Comparison of ENCODE assay signal across 17 cellular contexts in the genomic region with DNA sequence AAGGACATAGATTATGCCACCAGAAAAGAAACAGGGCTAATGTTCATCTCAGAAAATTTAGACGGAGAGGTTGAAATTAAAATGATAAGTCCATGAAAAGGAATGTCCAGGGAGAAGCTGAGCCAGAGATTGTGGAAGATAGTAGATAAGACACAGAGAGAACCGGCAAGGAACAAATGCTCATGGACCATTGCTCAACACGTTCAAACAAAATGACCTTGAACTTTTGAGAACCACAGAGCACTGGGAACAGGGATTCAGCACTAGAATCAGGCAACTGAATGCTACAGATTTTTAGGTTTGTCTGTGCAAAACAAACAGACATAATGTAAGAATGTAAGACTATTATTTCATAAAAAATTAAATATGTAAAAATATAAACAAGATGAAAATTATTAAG.
DNase-seq lines count a peak whose midpoint lies in the region; TF ChIP-seq lines count a peak whose summit lies in the region.
"Had no signal": no experiment of that assay in that cellular context is flagged by ENCODE, and none has a peak within 500 bp of the region (broad histone marks: within the 10 kb centered on the region; RNA-seq: fewer than 3 reads in every experiment).

No MANE protein-coding gene starts in this region.

- H4K12ac ChIP-seq in trophoblast cell (ENCODE audit: low read depth, low read length), result no peak overlapping the region

- H2AFZ ChIP-seq in trophoblast cell (ENCODE audit: insufficient read depth, low read length, poor library complexity), result no peak overlapping the region

- no peak for TF ChIP-seq POLR2A in esophagus squamous epithelium (IDR thresholded peaks at IDR 0.05)

- H2BK120ac ChIP-seq in trophoblast cell (ENCODE audit: insufficient read depth, low read length, poor library complexity), result no peak overlapping the region

- no peaks in the 10 kb centered on the region for H3K9me3 ChIP-seq in liver (ENCODE audit: control insufficient read depth in 4 of 4, low read length in 3 of 4)
- no peaks in the 10 kb centered on the region for H3K9me3 ChIP-seq in esophagus squamous epithelium
- H3K9me3 ChIP-seq in trophoblast cell (ENCODE audit: insufficient read depth, low read depth, low read length), result no peaks in the 10 kb centered on the region

- 41% methylated on average over 3 of the region's 3 CpGs for WGBS in liver
- WGBS in esophagus squamous epithelium, 2 donors, result 78 to 83% methylated on average over 3 of the region's 3 CpGs
- no CpG with 5 or more reads among the region's 3 CpGs for WGBS in trophoblast cell (ENCODE audit: extremely low coverage, insufficient coverage, insufficient read length)

- no peak for TF ChIP-seq CTCF in chondrocyte (IDR thresholded peaks at IDR 0.05)
- no peak for TF ChIP-seq CTCF in liver (IDR thresholded peaks at IDR 0.05; ENCODE audit: low read depth, low read length, missing input control)
- TF ChIP-seq CTCF in esophagus squamous epithelium (IDR thresholded peaks at IDR 0.05), result no peak

- H2AK5ac ChIP-seq in trophoblast cell (ENCODE audit: low read length), result no peak overlapping the region

- no peak overlapping the region for H2BK12ac ChIP-seq in trophoblast cell (ENCODE audit: low read length)

- H3K27ac Mint-ChIP-seq in chondrocyte (ENCODE audit: unreplicated experiment), result peak overlapping the region; percentile 4
- H3K27ac Mint-ChIP-seq: B cell had no signal

- H3K9me3 Mint-ChIP-seq in chondrocyte (ENCODE audit: low read depth), result no peaks in the 10 kb centered on the region

- no peak overlapping the region for H3K18ac ChIP-seq in trophoblast cell (ENCODE audit: low read length)

- no peaks in the 10 kb centered on the region for H3K79me1 ChIP-seq in trophoblast cell (ENCODE audit: low read length)

- H3K27ac ChIP-seq in liver (ENCODE audit: low read depth in 1 of 2, low read length in 2 of 2), result no peak overlapping the region
- H3K27ac ChIP-seq in esophagus squamous epithelium, result no peak overlapping the region
- H3K27ac ChIP-seq in trophoblast cell (ENCODE audit: low read depth, low read length), result no peak overlapping the region
- no peak overlapping the region for H3K27ac ChIP-seq in caudate nucleus (ENCODE audit: low read depth, low read length)

- H3K4me3 Mint-ChIP-seq in chondrocyte (ENCODE audit: unreplicated experiment), result no peak overlapping the region
- H3K4me3 Mint-ChIP-seq: B cell had no signal

- H3K4me2 ChIP-seq in trophoblast cell (ENCODE audit: low read length), result no peak overlapping the region

- no peak overlapping the region for H4K8ac ChIP-seq in trophoblast cell (ENCODE audit: low read depth, low read length)

- H3K4me1 ChIP-seq in liver (ENCODE audit: control insufficient read depth in 4 of 4, insufficient read depth in 4 of 4, low read length in 3 of 4) (peaks cover 0 to 5% (median 0%) of the 10 kb centered on the region in 4 donors), esophagus squamous epithelium (peaks cover 0 to 8% (median 2%) of the 10 kb centered on the region in 3 donors), trophoblast cell (ENCODE audit: control insufficient read depth in 1 of 2, insufficient read depth in 2 of 2, low read length in 2 of 2) (peaks cover 0 to 2% of the 10 kb centered on the region in 2 experiments)

- H4K91ac ChIP-seq in trophoblast cell (ENCODE audit: low read depth, low read length), result no peak overlapping the region

- H3K79me2 ChIP-seq in trophoblast cell (ENCODE audit: control insufficient read depth, insufficient read depth, low read length, poor library complexity), result no peaks in the 10 kb centered on the region

- no peak overlapping the region for H3K14ac ChIP-seq in trophoblast cell (ENCODE audit: low read length)

- intact Hi-C loops in esophagus squamous epithelium (cut with DNase I), result no loop called here

- no peak overlapping the region for H3K9ac ChIP-seq in liver (ENCODE audit: low read depth in 1 of 2, low read length in 2 of 2)
- no peak overlapping the region for H3K9ac ChIP-seq in trophoblast cell (ENCODE audit: low read length)

- H3K4ac ChIP-seq in trophoblast cell (ENCODE audit: low read depth, low read length), result no peak overlapping the region

- H3K23ac ChIP-seq in trophoblast cell (ENCODE audit: low read length), result no peak overlapping the region

- H3K36me3 Mint-ChIP-seq in chondrocyte (ENCODE audit: low read depth), result peaks cover 23% of the 10 kb centered on the region

- H3K4me1 Mint-ChIP-seq in chondrocyte (ENCODE audit: low read depth), result peaks cover 71% of the 10 kb centered on the region
- H3K4me1 Mint-ChIP-seq: B cell had no signal

- H3K4me3 ChIP-seq in liver (ENCODE audit: low read depth in 1 of 3, low read length in 3 of 3) (no peak overlapping the region), esophagus squamous epithelium (no peak overlapping the region), trophoblast cell (ENCODE audit: low read depth, low read length) (no peak overlapping the region)

- H3K27me3 Mint-ChIP-seq in chondrocyte (ENCODE audit: low read depth), result no peaks in the 10 kb centered on the region
- H3K27me3 Mint-ChIP-seq: B cell had no signal

- DNase-seq in DMS114 treated with DMSO at 0.1 percent for 48 hours (lab: John Stamatoyannopoulos, UW; ENCODE audit: unreplicated experiment), result peak; percentile 87
- DNase-seq in M059J (ENCODE audit: low read depth), result peak; percentile 62
- DNase-seq in chondrocyte (ENCODE audit: low spot score), result no peak
- DNase-seq in esophagus squamous epithelium (lab: John Stamatoyannopoulos, UW), result no peak
- DNase-seq in NCI-H128 (lab: John Stamatoyannopoulos, UW; ENCODE audit: unreplicated experiment), result no peak
- no peak for DNase-seq in trophoblast cell
- DNase-seq in caudate nucleus (lab: John Stamatoyannopoulos, UW), result no peak
- DNase-seq: 8988T, DND-41, GDM1, H7, NCI-H1105 treated with DMSO at 0.1 percent for 48 hours, NCI-H1694 treated with DMSO at 0.1 percent for 48 hours, NCI-H226, NCI-H524 treated with DMSO at 0.1 percent for 48 hours had no signal

- TF ChIP-seq RAD21 in liver (IDR thresholded peaks at IDR 0.05), result peak in 1 of 2 donors; percentile 15

- H3K36me3 ChIP-seq in liver (ENCODE audit: control insufficient read depth in 4 of 4, insufficient read depth in 3 of 4, low read depth in 1 of 4, low read length in 3 of 4) (peaks cover 0 to 3% (median 0%) of the 10 kb centered on the region in 4 donors), esophagus squamous epithelium (peaks cover 0 to 3% (median 0%) of the 10 kb centered on the region in 3 donors), trophoblast cell (ENCODE audit: control insufficient read depth in 1 of 2, insufficient read depth in 2 of 2, low read length in 2 of 2) (no peaks in the 10 kb centered on the region)

- H3K27me3 ChIP-seq in liver (ENCODE audit: control insufficient read depth in 4 of 4, insufficient read depth in 4 of 4, low read length in 3 of 4) (no peaks in the 10 kb centered on the region), esophagus squamous epithelium (no peaks in the 10 kb centered on the region), trophoblast cell (ENCODE audit: insufficient read depth, low read length) (no peaks in the 10 kb centered on the region)

- no peak overlapping the region for H2BK5ac ChIP-seq in trophoblast cell (ENCODE audit: low read depth, low read length, poor library complexity)

TF ChIP-seq in liver, 16 proteins besides CTCF, POLR2A, EP300 and RAD21:
- no peak for TF ChIP-seq FOXA1 (IDR thresholded peaks at IDR 0.05)
- TF ChIP-seq JUND (IDR thresholded peaks at IDR 0.05), result no peak
- peak; percentile 47 to 48 for TF ChIP-seq HNF4A (conservative IDR thresholded peaks at IDR 0.05)
- TF ChIP-seq RXRA (IDR thresholded peaks at IDR 0.05), result peak in 1 of 2 donors; percentile 15
- no peak for TF ChIP-seq NR2F2 (IDR thresholded peaks at IDR 0.05)

Comparison
In these comparisons a context has a peak if more than half of its experiments do, and no peak if none do; other contexts are left out.
1. DNase-seq: peak in DMS114 treated with DMSO at 0.1 percent for 48 hours (single experiment) and M059J (single experiment); none in chondrocyte (single experiment), esophagus squamous epithelium (single experiment), NCI-H128 (single experiment), trophoblast cell (0 of 2) and caudate nucleus (0 of 61).